In the genomic region with DNA sequence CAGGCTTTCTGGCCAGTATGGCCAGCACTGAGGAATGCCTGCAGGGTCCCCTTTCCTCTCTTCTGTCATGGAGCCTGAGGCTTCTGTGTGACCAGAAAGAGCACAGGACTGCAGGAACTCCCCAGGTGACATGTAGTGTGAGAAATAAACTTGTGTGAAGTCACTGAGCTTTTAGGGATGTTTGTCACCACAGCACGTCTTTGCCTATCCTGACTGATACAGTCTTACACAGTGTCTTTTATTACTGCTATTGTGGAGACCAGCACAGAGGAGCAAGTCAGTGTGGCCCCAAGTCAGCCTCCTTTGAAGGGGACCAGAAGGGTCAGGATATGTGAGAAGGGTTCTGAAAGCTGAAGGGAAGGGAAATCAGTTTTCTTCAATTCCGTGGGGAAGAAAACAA, we compare ENCODE assay signal across 21 cellular contexts.
A peak's percentile ranks its signal among the peaks of the same experiment; 100 is the strongest.
DNase-seq lines count a peak whose midpoint lies in the region; ATAC-seq, FAIRE-seq and TF ChIP-seq lines count a peak whose summit lies in the region.
"Had no signal": no experiment of that assay in that cellular context is flagged by ENCODE, and none has a peak within 500 bp of the region (broad histone marks: within the 10 kb centered on the region; RNA-seq: fewer than 3 reads in every experiment).

No MANE protein-coding gene starts in this region.

- H3K79me2 ChIP-seq in HepG2 (ENCODE audit: insufficient read depth, low read length) (no peaks in the 10 kb centered on the region), neural progenitor cell (ENCODE audit: low read depth) (no peaks in the 10 kb centered on the region)

- peak overlapping the region; percentile 6 to 95 (median 83) for H3K27ac ChIP-seq in heart left ventricle
- no peak overlapping the region for H3K27ac ChIP-seq in HepG2 (ENCODE audit: extremely low read length, insufficient read depth, low read length)
- H3K27ac ChIP-seq in right lobe of liver: no peak overlapping the region
- no peak overlapping the region for H3K27ac ChIP-seq in neural progenitor cell
- H3K27ac ChIP-seq in aorta (ENCODE audit: low read depth in 1 of 2, low read length in 2 of 2): peak overlapping the region; percentile 2 to 76
- H3K27ac ChIP-seq: 22Rv1, HL-60 had no signal

- no peak for TF ChIP-seq RAD21 in HepG2 (CRISPR knock-in tag; IDR thresholded peaks at IDR 0.05)

- H3K4me3 Mint-ChIP-seq in neural progenitor cell: no peak overlapping the region
- H3K4me3 Mint-ChIP-seq: CD14-positive monocyte; CD8-positive, alpha-beta T cell had no signal

- in situ Hi-C loops in HepG2 (cut with HindIII; ENCODE audit: extremely low pct_ligation_motif_present, low pct_unique_long_range_greater_than_20kb): loop anchor here (25.0 kb wide), 1 partner anchor 274 kb away; no protein-coding TSS in a partner anchor

- H2AFZ ChIP-seq in HepG2 (ENCODE audit: low read length): no peak overlapping the region
- H2AFZ ChIP-seq in neural progenitor cell (replicated peaks): no peak overlapping the region

- peak overlapping the region; percentile 53 for H3K27ac Mint-ChIP-seq in neural progenitor cell
- H3K27ac Mint-ChIP-seq: CD8-positive, alpha-beta T cell had no signal

- H3K4me3 ChIP-seq in heart left ventricle (no peak overlapping the region), HepG2 (replicated peaks in 1 of 3; ENCODE audit: insufficient read depth in 1 of 3, low read depth in 2 of 3, low read length in 3 of 3) (no peak overlapping the region), right lobe of liver (no peak overlapping the region), neural progenitor cell (no peak overlapping the region), aorta (ENCODE audit: low read length in 2 of 2) (no peak overlapping the region)

- H3F3A ChIP-seq in neural progenitor cell (ENCODE audit: low read depth): no peaks in the 10 kb centered on the region

- POLR2A ChIA-PET in HepG2 (lab: Yijun Ruan, JAX): no interaction called here

- intact Hi-C loops in heart left ventricle (cut with DNase I): loop anchor here in 5 of 10 donors (10.0 kb wide), 4 partner anchors 186 to 346 kb away; a partner anchor contains a TSS
- intact Hi-C loops in Right ventricle myocardium superior (cut with DNase I): no loop called here
- intact Hi-C loops in HepG2 (cut with micrococcal nuclease; ENCODE audit: unreplicated experiment): no loop called here
- intact Hi-C loops in right lobe of liver (cut with DNase I): no loop called here
- intact Hi-C loops in aorta (cut with DNase I): no loop called here

- H3K9me3 ChIP-seq in heart left ventricle (peaks cover 0 to 5% (median 0%) of the 10 kb centered on the region in 12 donors), HepG2 (ENCODE audit: low read length) (no peaks in the 10 kb centered on the region), right lobe of liver (no peaks in the 10 kb centered on the region), neural progenitor cell (ENCODE audit: low read depth) (no peaks in the 10 kb centered on the region), aorta (ENCODE audit: control insufficient read depth, low read length) (no peaks in the 10 kb centered on the region)

- H3K27me3 ChIP-seq in heart left ventricle: no peaks in the 10 kb centered on the region
- peaks cover 3 to 17% of the 10 kb centered on the region in 2 experiments; a peak in 3 of 5 replicates for H3K27me3 ChIP-seq in HepG2 (ENCODE audit: control insufficient read depth in 1 of 2, insufficient read depth in 2 of 2, low read length in 2 of 2)
- no peaks in the 10 kb centered on the region for H3K27me3 ChIP-seq in right lobe of liver
- H3K27me3 ChIP-seq in neural progenitor cell: no peaks in the 10 kb centered on the region
- no peaks in the 10 kb centered on the region for H3K27me3 ChIP-seq in aorta (ENCODE audit: control insufficient read depth in 1 of 2, insufficient read depth in 2 of 2, low read length in 1 of 2)

- ATAC-seq in heart left ventricle: no peak
- ATAC-seq in Right ventricle myocardium superior (ENCODE audit: poor library complexity): no peak
- ATAC-seq in HepG2: no peak
- no peak for ATAC-seq in right lobe of liver
- no peak for ATAC-seq in aorta (ENCODE audit: low FRiP score)
- no peak for ATAC-seq in GM19455 (IDR thresholded peaks at IDR 0.05; ENCODE audit: unreplicated experiment)
- ATAC-seq: CD8-positive, alpha-beta T cell had no signal

- 62 to 78% (median 68%) methylated on average over 2 of the region's 2 CpGs for WGBS in heart left ventricle, 4 donors
- 42% methylated on average over 2 of the region's 2 CpGs for whole genome bisulfite sequencing in HepG2 (ENCODE audit: low lambda C conversion rate)
- WGBS in right lobe of liver (ENCODE audit: insufficient coverage, low coverage, low lambda C conversion rate, missing lambda C conversion rate): 94% methylated on average over 2 of the region's 2 CpGs
- 52 to 57% methylated on average over 2 of the region's 2 CpGs for WGBS in aorta, 2 donors

- CTCF ChIA-PET in HepG2 (lab: Yijun Ruan, JAX; ENCODE audit: low intra/inter-chr PET ratio, low total read pairs): no interaction called here

- H3K4me1 ChIP-seq in heart left ventricle: peaks cover 0 to 61% (median 43%) of the 10 kb centered on the region in 12 donors
- no peaks in the 10 kb centered on the region for H3K4me1 ChIP-seq in HepG2 (ENCODE audit: insufficient read depth, low read length)
- no peaks in the 10 kb centered on the region for H3K4me1 ChIP-seq in right lobe of liver
- H3K4me1 ChIP-seq in neural progenitor cell: peaks cover 11% of the 10 kb centered on the region
- peaks cover 0 to 4% of the 10 kb centered on the region in 2 donors for H3K4me1 ChIP-seq in aorta (ENCODE audit: control insufficient read depth in 1 of 2, insufficient read depth in 2 of 2, low read length in 2 of 2)

- no peak for TF ChIP-seq POLR2A in heart left ventricle (IDR thresholded peaks at IDR 0.05)
- no peak for TF ChIP-seq POLR2A in HepG2 (IDR thresholded peaks at IDR 0.05; ENCODE audit: insufficient read depth in 1 of 2, low read depth in 2 of 2, low read length in 2 of 2)
- TF ChIP-seq POLR2A in right lobe of liver (IDR thresholded peaks at IDR 0.05): no peak

- H3K36me3 Mint-ChIP-seq in neural progenitor cell: peaks cover 2% of the 10 kb centered on the region
- H3K36me3 Mint-ChIP-seq: CD14-positive monocyte; CD8-positive, alpha-beta T cell had no signal

- no peak for TF ChIP-seq CTCF in heart left ventricle (IDR thresholded peaks at IDR 0.05)
- no peak for TF ChIP-seq CTCF in HepG2 (CRISPR knock-in tag; IDR thresholded peaks at IDR 0.05)
- no peak for TF ChIP-seq CTCF in right lobe of liver (IDR thresholded peaks at IDR 0.05)
- TF ChIP-seq CTCF in neural progenitor cell (IDR thresholded peaks at IDR 0.05): no peak

- H3K4me1 Mint-ChIP-seq in neural progenitor cell: peaks cover 26% of the 10 kb centered on the region
- H3K4me1 Mint-ChIP-seq: CD14-positive monocyte had no signal

- no peak for TF ChIP-seq EP300 in HepG2 (IDR thresholded peaks at IDR 0.05; ENCODE audit: low read depth in 2 of 2, low read length in 2 of 2)
- TF ChIP-seq EP300 in HepG2 (CRISPR knock-in tag; IDR thresholded peaks at IDR 0.05; ENCODE audit: borderline replicate concordance): no peak

- H3K27me3 Mint-ChIP-seq in neural progenitor cell (ENCODE audit: insufficient read depth, low read depth): no peaks in the 10 kb centered on the region

- no peak overlapping the region for H3K9ac ChIP-seq in HepG2 (ENCODE audit: insufficient read depth, low read depth, low read length)
- H3K9ac ChIP-seq in neural progenitor cell: no peak overlapping the region

- H3K9me3 Mint-ChIP-seq in neural progenitor cell: no peaks in the 10 kb centered on the region
- H3K9me3 Mint-ChIP-seq: CD8-positive, alpha-beta T cell had no signal

- no peak for DNase-seq in heart left ventricle
- DNase-seq in Right ventricle myocardium superior: no peak
- DNase-seq in HepG2 (ENCODE audit: low spot score): no peak
- no peak for DNase-seq in right lobe of liver
- DNase-seq in neural progenitor cell (ENCODE audit: low spot score): no peak
- DNase-seq in aorta: no peak
- no peak for DNase-seq in NCI-H69 (lab: John Stamatoyannopoulos, UW)
- DNase-seq: CD8-positive, alpha-beta T cell; COR-L47; DMS153; DMS79 treated with DMSO at 0.1 percent for 48 hours; EL; GDM1; HCEC 1CT had no signal

- H3K36me3 ChIP-seq in heart left ventricle (no peaks in the 10 kb centered on the region), HepG2 (replicated peaks in 1 of 2; ENCODE audit: control insufficient read depth in 1 of 2, insufficient read depth in 2 of 2, low read length in 2 of 2) (no peaks in the 10 kb centered on the region), right lobe of liver (no peaks in the 10 kb centered on the region), neural progenitor cell (no peaks in the 10 kb centered on the region), aorta (ENCODE audit: control insufficient read depth in 1 of 2, insufficient read depth in 2 of 2, low read length in 1 of 2) (no peaks in the 10 kb centered on the region)

- H4K20me1 ChIP-seq in HepG2 (ENCODE audit: insufficient read depth, low read length) (no peaks in the 10 kb centered on the region), neural progenitor cell (ENCODE audit: low read depth) (no peaks in the 10 kb centered on the region)

- FAIRE-seq in HepG2 (lab: Jason Lieb, UNC): no peak
- FAIRE-seq: D721Med, GM12892, GM19239 had no signal

- no TSS peak for BruUV-seq in HepG2 (replicated peaks; lab: Mats Ljungman, UMichigan)

- H3K4me2 ChIP-seq in HepG2 (ENCODE audit: low read depth, low read length) (no peak overlapping the region), neural progenitor cell (no peak overlapping the region)

TF ChIP-seq in HepG2, 621 proteins besides CTCF, POLR2A, EP300 and RAD21:
- TF ChIP-seq SMC3 (IDR thresholded peaks at IDR 0.05; ENCODE audit: low read length) (no peak), ZNF12 (CRISPR knock-in tag; IDR thresholded peaks at IDR 0.05) (peak; percentile 78)

Comparison
In these comparisons a context has a peak if more than half of its experiments do, and no peak if none do; other contexts are left out.
1. H3K27ac ChIP-seq: peak in heart left ventricle (12 of 12) and aorta (2 of 2); none in HepG2 (single experiment), right lobe of liver (0 of 3) and neural progenitor cell (single experiment).